1 cellular context compared by ENCODE assay signal in genomic region chr19:17075035-17075859, GRCh38.
TF ChIP-seq lines count a peak whose summit lies in the region.

Gene HAUS8, minus strand, starts transcription at chr19:17075452. Its CDS starts 30 bp downstream, at chr19:17075422.
Gene MYO9B, plus strand, starts transcription at chr19:17075777. Its CDS starts 25,941 bp downstream, at chr19:17101718.

TF ChIP-seq in K562, 482 proteins besides CTCF, POLR2A, EP300 and RAD21 (continued from another document):
- TF ChIP-seq REST (CRISPR knock-in tag; IDR thresholded peaks at IDR 0.05; ENCODE audit: low read depth) (no peak), SRF (CRISPR knock-in tag; IDR thresholded peaks at IDR 0.05) (no peak; a peak in 2 of 4 replicates), E2F8 (IDR thresholded peaks at IDR 0.05; ENCODE audit: low read depth, partially characterized antibody) (peak; percentile 96), SRSF9 (IDR thresholded peaks at IDR 0.05; ENCODE audit: borderline replicate concordance, low read depth, low read length) (no peak), POLR2B (IDR thresholded peaks at IDR 0.05; ENCODE audit: low read depth, partially characterized antibody) (peak; percentile 96), ZNF277 (CRISPR knock-in tag; IDR thresholded peaks at IDR 0.05; ENCODE audit: borderline replicate concordance) (no peak), ZSCAN29 (IDR thresholded peaks at IDR 0.05) (no peak), KAT2B (IDR thresholded peaks at IDR 0.05; ENCODE audit: low read depth, low read length) (no peak), FOXK2 (conservative IDR thresholded peaks at IDR 0.05 in 1 of 2, IDR thresholded peaks at IDR 0.05 in 1 of 2; ENCODE audit: low read depth in 2 of 2) (peak; percentile 50 to 100; a peak in 3 of 4 replicates), STAT6 (CRISPR knock-in tag; IDR thresholded peaks at IDR 0.05) (peak; percentile 44; the same call in 1 of the 2 replicates), SFPQ (IDR thresholded peaks at IDR 0.05; ENCODE audit: low read depth, low read length) (no peak)
